ENCODE assay signal across 17 cellular contexts in the genomic region with DNA sequence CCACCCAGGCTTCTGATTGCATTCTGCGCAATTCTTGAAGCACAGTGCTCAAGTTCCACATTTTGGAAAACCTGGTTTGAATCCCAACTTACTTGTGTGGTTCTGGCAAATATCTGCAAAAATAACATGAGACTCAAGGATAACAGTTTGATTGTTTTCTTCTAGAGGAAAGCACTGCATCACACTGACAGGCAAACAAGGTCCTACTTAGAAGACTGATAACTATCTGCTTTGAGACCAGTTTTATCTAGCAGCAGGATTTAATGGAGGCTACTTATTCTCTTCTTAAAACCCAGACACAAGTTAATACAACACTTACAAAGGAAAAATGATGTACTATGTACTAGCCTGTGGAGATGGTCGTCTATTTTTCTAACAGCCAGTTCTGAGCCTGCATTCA. TPM values are rescaled to one million over a fixed set of nuclear protein-coding genes. Genes with fewer than 3 reads are reported as not detected.
DNase-seq lines count a peak whose midpoint lies in the region; ATAC-seq, FAIRE-seq and TF ChIP-seq lines count a peak whose summit lies in the region.
"Had no signal": no experiment of that assay in that cellular context is flagged by ENCODE, and none has a peak within 500 bp of the region (broad histone marks: within the 10 kb centered on the region; RNA-seq: fewer than 3 reads in every experiment).

No MANE protein-coding gene starts in this region.

- TF ChIP-seq POLR2A in GM12892 (IDR thresholded peaks at IDR 0.05; ENCODE audit: low read depth, low read length): no peak

- FAIRE-seq in GM12892 (lab: Jason Lieb, UNC): peak; percentile 5
- FAIRE-seq: GM18507, H54, HepG2 had no signal

- peaks cover 6% of the 10 kb centered on the region for H3K4me1 Mint-ChIP-seq in T-helper 17 cell
- no peaks in the 10 kb centered on the region for H3K4me1 Mint-ChIP-seq in stimulated activated effector memory CD8-positive, alpha-beta T cell treated with anti-CD3 and anti-CD28 coated beads, Interleukin-12 subunit alpha, Interleukin-12 subunit beta, amount 100 ng/mL, for 72 hours
- H3K4me1 Mint-ChIP-seq: CD4-positive, CD25-positive, alpha-beta regulatory T cell had no signal

- no peaks in the 10 kb centered on the region for H3K9me3 Mint-ChIP-seq in stimulated activated effector memory CD8-positive, alpha-beta T cell treated with anti-CD3 and anti-CD28 coated beads, Interleukin-12 subunit alpha, Interleukin-12 subunit beta, amount 100 ng/mL, for 72 hours

- no peak overlapping the region for H3K4me3 Mint-ChIP-seq in T-helper 17 cell
- H3K4me3 Mint-ChIP-seq in stimulated activated effector memory CD8-positive, alpha-beta T cell treated with anti-CD3 and anti-CD28 coated beads, Interleukin-12 subunit alpha, Interleukin-12 subunit beta, amount 100 ng/mL, for 72 hours: no peak overlapping the region
- H3K4me3 Mint-ChIP-seq: CD4-positive, CD25-positive, alpha-beta regulatory T cell had no signal

- ATAC-seq in T-helper 17 cell: no peak
- no peak for ATAC-seq in stimulated activated effector memory CD8-positive, alpha-beta T cell treated with anti-CD3 and anti-CD28 coated beads, Interleukin-12 subunit alpha, Interleukin-12 subunit beta, amount 100 ng/mL, for 72 hours
- ATAC-seq: HCT116, HepG2 had no signal

- DNase-seq in GM12892 (ENCODE audit: insufficient read length): no peak
- DNase-seq in T-helper 17 cell: no peak
- peak; percentile 30 for DNase-seq in medulla oblongata (ENCODE audit: extremely low spot score)
- peak; percentile 73 for DNase-seq in pons (ENCODE audit: low spot score)
- DNase-seq in stimulated activated effector memory CD8-positive, alpha-beta T cell treated with anti-CD3 and anti-CD28 coated beads, Interleukin-12 subunit alpha, Interleukin-12 subunit beta, amount 100 ng/mL, for 72 hours (ENCODE audit: low spot score in 2 of 2): no peak
- DNase-seq in stimulated activated CD4-positive, alpha-beta T cell treated with anti-CD3 and anti-CD28 coated beads, Interleukin-15, amount 100 ng/mL, for 24 hours: no peak
- no peak for DNase-seq in LoVo (ENCODE audit: low spot score)
- DNase-seq: ACHN; Calu3; CD4-positive, CD25-positive, alpha-beta regulatory T cell; DMS 273 treated with DMSO at 0.1 percent for 48 hours; GM23248 had no signal

- no peaks in the 10 kb centered on the region for H3K27me3 Mint-ChIP-seq in T-helper 17 cell
- H3K27me3 Mint-ChIP-seq: CD4-positive, CD25-positive, alpha-beta regulatory T cell had no signal

- H3K9me3 ChIP-seq in T-helper 17 cell (ENCODE audit: control insufficient read depth, low read length, poor library complexity, severe bottlenecking): no peaks in the 10 kb centered on the region
- H3K9me3 ChIP-seq: BLaER1 treated with 17β-estradiol and CSF1 and Interleukin-3, amounts not matched to agents 10 nM and 100 nM had no signal

- peaks cover 15% of the 10 kb centered on the region for H3K36me3 Mint-ChIP-seq in T-helper 17 cell (ENCODE audit: low read depth)
- H3K36me3 Mint-ChIP-seq in stimulated activated effector memory CD8-positive, alpha-beta T cell treated with anti-CD3 and anti-CD28 coated beads, Interleukin-12 subunit alpha, Interleukin-12 subunit beta, amount 100 ng/mL, for 72 hours: no peaks in the 10 kb centered on the region
- H3K36me3 Mint-ChIP-seq: CD4-positive, CD25-positive, alpha-beta regulatory T cell had no signal

- H3K27ac Mint-ChIP-seq in T-helper 17 cell: peak overlapping the region; percentile 21
- H3K27ac Mint-ChIP-seq in stimulated activated effector memory CD8-positive, alpha-beta T cell treated with anti-CD3 and anti-CD28 coated beads, Interleukin-12 subunit alpha, Interleukin-12 subunit beta, amount 100 ng/mL, for 72 hours: no peak overlapping the region
- H3K27ac Mint-ChIP-seq: CD4-positive, CD25-positive, alpha-beta regulatory T cell had no signal

RNA-seq across cellular contexts. Expression of a gene that starts 41.4 kb away (rescaled TPM):
- polyA plus RNA-seq in GM12892 (2012; ENCODE audit: missing spikeins): 7.1 TPM
- total RNA-seq in T-helper 17 cell: 10 to 100 TPM; 38.8 to 52.9 TPM
- total RNA-seq: GM23248, HepG2 had no signal
- polyA plus RNA-seq: HepG2 had no signal

RNA-seq across cellular contexts. Expression of a gene that starts 46.4 kb away (rescaled TPM):
- 0.08 TPM for polyA plus RNA-seq in GM12892 (2012; ENCODE audit: missing spikeins)
- under 1 TPM; 0.37 to 0.72 TPM for total RNA-seq in T-helper 17 cell

Comparison
In these comparisons a context has a peak if more than half of its experiments do, and no peak if none do; other contexts are left out.
1. DNase-seq: peak in medulla oblongata (single experiment) and pons (single experiment); none in GM12892 (single experiment), T-helper 17 cell (0 of 3), stimulated activated effector memory CD8-positive, alpha-beta T cell treated with anti-CD3 and anti-CD28 coated beads, Interleukin-12 subunit alpha, Interleukin-12 subunit beta, amount 100 ng/mL, for 72 hours (0 of 2), stimulated activated CD4-positive, alpha-beta T cell treated with anti-CD3 and anti-CD28 coated beads, Interleukin-15, amount 100 ng/mL, for 24 hours (single experiment) and LoVo (single experiment).